ENCODE assay signal across 1 cellular context in the genomic region with DNA sequence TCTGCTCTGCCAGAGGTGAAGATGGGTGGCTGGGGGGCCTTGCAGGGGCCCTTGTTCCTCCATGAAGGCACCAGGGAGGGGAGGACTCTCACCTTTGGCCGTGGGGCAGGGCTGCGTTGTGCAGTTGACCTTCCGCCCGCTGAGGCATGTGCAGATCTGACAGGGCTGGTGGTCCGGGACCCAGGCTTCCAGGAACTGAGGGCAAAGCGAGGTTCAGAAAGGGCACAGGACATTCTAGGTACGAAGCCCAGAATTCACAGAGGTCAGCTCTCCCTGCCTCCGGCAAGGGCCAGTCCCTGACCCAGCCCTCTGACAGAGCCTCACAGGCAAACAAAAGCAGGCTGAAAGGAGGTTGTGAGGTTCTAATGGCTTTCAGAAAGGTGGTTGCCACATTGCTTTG.
TF ChIP-seq lines count a peak whose summit lies in the region.

No MANE protein-coding gene starts in this region.

TF ChIP-seq in GM23338, 12 proteins besides CTCF, POLR2A, EP300 and RAD21 (continued from another document):
- TF ChIP-seq EZH2phosphoT487 (IDR thresholded peaks at IDR 0.05; ENCODE audit: unreplicated experiment) = no peak
- TF ChIP-seq ZNF331 (CRISPR knock-in tag; IDR thresholded peaks at IDR 0.05; ENCODE audit: low read depth) = no peak
